8 cellular contexts compared by ENCODE assay signal in genomic region chr1:214123061-214123784, GRCh38.
DNase-seq lines count a peak whose midpoint lies in the region; ATAC-seq and TF ChIP-seq lines count a peak whose summit lies in the region.

No MANE protein-coding gene starts in this region.

- TF ChIP-seq CTCF in DOHH2 (IDR thresholded peaks at IDR 0.05; ENCODE audit: low read depth, low read length, poor library complexity, severe bottlenecking) (peak; percentile 51), Panc1 (IDR thresholded peaks at IDR 0.05) (peak; percentile 75), coronary artery (IDR thresholded peaks at IDR 0.05) (peak; percentile 22), left lung (IDR thresholded peaks at IDR 0.05) (peak in 1 of 2 donors; percentile 27), upper lobe of left lung (IDR thresholded peaks at IDR 0.05) (peak in 5 of 6 experiments; percentile 22 to 59 (median 39))

- no TSS peak for BruUV-seq in Panc1 (replicated peaks; lab: Mats Ljungman, UMichigan)

- H4K20me1 ChIP-seq in DOHH2 (ENCODE audit: control insufficient read depth, insufficient read depth, low read depth, low read length) = no peaks in the 10 kb centered on the region

- no peaks in the 10 kb centered on the region for H3K9me2 ChIP-seq in DOHH2 (replicated peaks; ENCODE audit: control insufficient read depth, low read length)

- H3K4me3 Mint-ChIP-seq in activated naive CD8-positive, alpha-beta T cell treated with anti-CD3 and anti-CD28 coated beads for 36 hours = no peak overlapping the region

- intact Hi-C loops in Panc1 (cut with micrococcal nuclease; ENCODE audit: unreplicated experiment) = loop anchor here (2.0 kb wide), 2 partner anchors 748 to 876 kb away; no protein-coding TSS in a partner anchor
- intact Hi-C loops in left lung (cut with DNase I) = loop anchor here in 1 of 2 donors (10.0 kb wide), 1 partner anchor 748 kb away; no protein-coding TSS in a partner anchor

- H3K27me3 ChIP-seq in DOHH2 (ENCODE audit: control insufficient read depth, low read length) (no peaks in the 10 kb centered on the region), Panc1 (ENCODE audit: control insufficient read depth, insufficient read depth, low read length) (peaks cover 5% of the 10 kb centered on the region), left lung (no peaks in the 10 kb centered on the region), upper lobe of left lung (no peaks in the 10 kb centered on the region)

- peak; percentile 70 for DNase-seq in M059J (ENCODE audit: low read depth)
- peak; percentile 35 for DNase-seq in Panc1 (ENCODE audit: low read depth, low spot score)
- no peak for DNase-seq in coronary artery (ENCODE audit: low spot score)
- DNase-seq in left lung = peak in 1 of 2 donors; percentile 39
- peak in 1 of 2 donors; percentile 38 for DNase-seq in upper lobe of left lung
- no peak for DNase-seq in activated naive CD8-positive, alpha-beta T cell treated with anti-CD3 and anti-CD28 coated beads for 36 hours

- no peak for TF ChIP-seq POLR2A in upper lobe of left lung (IDR thresholded peaks at IDR 0.05)

- no peak overlapping the region for H3K27ac Mint-ChIP-seq in activated naive CD8-positive, alpha-beta T cell treated with anti-CD3 and anti-CD28 coated beads for 36 hours

- H3F3A ChIP-seq in DOHH2 (ENCODE audit: control insufficient read depth, insufficient read depth) = no peaks in the 10 kb centered on the region

- no peak overlapping the region for H3K4me2 ChIP-seq in DOHH2 (ENCODE audit: low read length)

- in situ Hi-C loops in Panc1 (cut with HindIII; ENCODE audit: low pct_unique_long_range_greater_than_20kb, low sequenced_read_pairs) = no loop called here

- CTCF ChIA-PET in Panc1 (lab: Charles Lee) = interaction anchor here (0.6 kb wide), 1 partner anchor 209 kb away, joined by 3 read pairs; no protein-coding TSS in a partner anchor

- H3K4me1 Mint-ChIP-seq in activated naive CD8-positive, alpha-beta T cell treated with anti-CD3 and anti-CD28 coated beads for 36 hours = peaks cover 3% of the 10 kb centered on the region

- H3K9me3 Mint-ChIP-seq in activated naive CD8-positive, alpha-beta T cell treated with anti-CD3 and anti-CD28 coated beads for 36 hours = peaks cover 4% of the 10 kb centered on the region

- peaks cover 14% of the 10 kb centered on the region for H3K27me3 Mint-ChIP-seq in activated naive CD8-positive, alpha-beta T cell treated with anti-CD3 and anti-CD28 coated beads for 36 hours

- no peaks in the 10 kb centered on the region for H3K79me2 ChIP-seq in DOHH2 (ENCODE audit: control insufficient read depth, low read length)

- no peak overlapping the region for H3K27ac ChIP-seq in DOHH2 (ENCODE audit: low read depth, low read length)
- no peak overlapping the region for H3K27ac ChIP-seq in Panc1 (ENCODE audit: low read length)
- no peak overlapping the region for H3K27ac ChIP-seq in coronary artery
- no peak overlapping the region for H3K27ac ChIP-seq in left lung
- no peak overlapping the region for H3K27ac ChIP-seq in upper lobe of left lung

- no peak overlapping the region for H3K4me3 ChIP-seq in DOHH2 (ENCODE audit: low read length)
- no peak overlapping the region for H3K4me3 ChIP-seq in Panc1 (ENCODE audit: low read depth in 2 of 2, low read length in 2 of 2)
- H3K4me3 ChIP-seq in coronary artery = no peak overlapping the region
- no peak overlapping the region for H3K4me3 ChIP-seq in left lung
- H3K4me3 ChIP-seq in upper lobe of left lung = no peak overlapping the region

- H3K4me1 ChIP-seq in DOHH2 (ENCODE audit: control insufficient read depth, low read length) (no peaks in the 10 kb centered on the region), Panc1 (ENCODE audit: control insufficient read depth, insufficient read depth, low read length) (no peaks in the 10 kb centered on the region), left lung (no peaks in the 10 kb centered on the region), upper lobe of left lung (peaks cover 0 to 2% (median 0%) of the 10 kb centered on the region in 4 donors)

- WGBS in upper lobe of left lung, 2 donors = 12 to 16% methylated on average over 7 of the region's 7 CpGs

- H3K36me3 Mint-ChIP-seq in activated naive CD8-positive, alpha-beta T cell treated with anti-CD3 and anti-CD28 coated beads for 36 hours = peaks cover 2% of the 10 kb centered on the region

- POLR2A ChIA-PET in Panc1 (lab: Charles Lee) = interaction anchor here (0.7 kb wide), 1 partner anchor 55 kb away, joined by 6 read pairs; no protein-coding TSS in a partner anchor

- no peaks in the 10 kb centered on the region for H3K9me3 ChIP-seq in DOHH2 (ENCODE audit: control insufficient read depth, insufficient read depth, low read length)
- no peaks in the 10 kb centered on the region; the same call in 1 of the 2 replicates for H3K9me3 ChIP-seq in Panc1 (ENCODE audit: control insufficient read depth, insufficient read depth, low read depth, low read length)
- peaks cover 0 to 7% of the 10 kb centered on the region in 2 donors for H3K9me3 ChIP-seq in left lung
- H3K9me3 ChIP-seq in upper lobe of left lung = peaks cover 0 to 2% (median 2%) of the 10 kb centered on the region in 4 donors

- ATAC-seq in GM21529 (IDR thresholded peaks at IDR 0.05; ENCODE audit: unreplicated experiment) = peak; percentile 97
- peak; percentile 94 for ATAC-seq in Panc1
- ATAC-seq in left lung = peak; percentile 95
- peak; percentile 26 to 76 for ATAC-seq in upper lobe of left lung (ENCODE audit: low FRiP score in 2 of 2)

- H3K36me3 ChIP-seq in DOHH2 (ENCODE audit: control insufficient read depth, low read length) (no peaks in the 10 kb centered on the region), Panc1 (ENCODE audit: control insufficient read depth, insufficient read depth, low read length) (no peaks in the 10 kb centered on the region), left lung (no peaks in the 10 kb centered on the region), upper lobe of left lung (no peaks in the 10 kb centered on the region)

- no peak for TF ChIP-seq EP300 in upper lobe of left lung (IDR thresholded peaks at IDR 0.05)

Comparison
In these comparisons a context has a peak if more than half of its experiments do, and no peak if none do; other contexts are left out.
1. DNase-seq: peak in M059J (single experiment) and Panc1 (single experiment); none in coronary artery (single experiment) and activated naive CD8-positive, alpha-beta T cell treated with anti-CD3 and anti-CD28 coated beads for 36 hours (single experiment).
2. Peak in every context shown above with its lines, with median percentiles within 50 percentile points of each other: ATAC-seq.